Comparison of ENCODE assay signal across 19 cellular contexts in the genomic region with DNA sequence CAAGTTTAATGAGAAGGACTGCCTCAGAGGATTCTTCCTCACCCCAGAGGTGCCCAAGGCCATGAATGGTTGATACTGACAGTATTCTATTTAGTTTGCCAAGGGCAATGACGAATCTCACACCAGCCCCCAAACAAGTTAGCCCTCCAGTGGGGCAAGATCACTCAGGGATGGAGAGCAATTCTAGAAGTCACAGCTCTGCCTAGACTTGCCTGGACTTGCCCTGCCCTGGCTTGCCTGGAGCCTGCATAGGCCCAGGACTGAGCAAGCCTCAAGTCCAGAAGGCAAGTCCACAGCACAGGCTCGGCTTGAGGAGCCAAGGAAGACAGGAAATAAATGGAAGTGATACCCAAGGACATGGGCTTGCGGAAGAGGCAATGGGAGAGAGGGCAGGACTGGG. TPM values are rescaled to one million over a fixed set of nuclear protein-coding genes. Genes with fewer than 3 reads are reported as not detected.
A peak's percentile ranks its signal among the peaks of the same experiment; 100 is the strongest.
DNase-seq lines count a peak whose midpoint lies in the region; TF ChIP-seq lines count a peak whose summit lies in the region.
"Had no signal": no experiment of that assay in that cellular context is flagged by ENCODE, and none has a peak within 500 bp of the region (broad histone marks: within the 10 kb centered on the region; RNA-seq: fewer than 3 reads in every experiment).

No MANE protein-coding gene starts in this region.

- H3K27me3 Mint-ChIP-seq in Calu3 (ENCODE audit: unreplicated experiment) = peaks cover 45% of the 10 kb centered on the region

- no peak overlapping the region for H3K27ac Mint-ChIP-seq in Calu3 (ENCODE audit: unreplicated experiment)

- no peak for TF ChIP-seq CTCF in Calu3 (IDR thresholded peaks at IDR 0.05; ENCODE audit: unreplicated experiment)

- no peak overlapping the region for H3K4me3 Mint-ChIP-seq in Calu3 (ENCODE audit: low read depth, unreplicated experiment)

- CTCF ChIA-PET in Calu3 (lab: Charles Lee) = interaction anchor here (0.6 kb wide), 1 partner anchor 12 kb away, joined by 3 read pairs; no protein-coding TSS in a partner anchor

- H3K4me1 Mint-ChIP-seq in Calu3 (ENCODE audit: low read depth, unreplicated experiment) = no peaks in the 10 kb centered on the region

- H3K36me3 Mint-ChIP-seq in Calu3 (ENCODE audit: insufficient read depth, unreplicated experiment) = no peaks in the 10 kb centered on the region

- DNase-seq in NCI-H1105 treated with DMSO at 0.1 percent for 48 hours (lab: John Stamatoyannopoulos, UW) = peak; percentile 62
- no peak for DNase-seq in NCI-H1105 (lab: John Stamatoyannopoulos, UW)
- DNase-seq in DMS153 treated with DMSO at 0.1 percent for 48 hours (lab: John Stamatoyannopoulos, UW; ENCODE audit: unreplicated experiment) = peak; percentile 27
- peak; percentile 79 for DNase-seq in NCI-H69 (lab: John Stamatoyannopoulos, UW)
- peak; percentile 12 for DNase-seq in glomerular visceral epithelial cell (ENCODE audit: extremely low spot score)
- no peak for DNase-seq in NCI-H2081 (lab: John Stamatoyannopoulos, UW)
- no peak for DNase-seq in activated T-cell treated with anti-CD3 and anti-CD28 coated beads for 4 hours
- no peak for DNase-seq in Calu3
- DNase-seq: activated T-cell treated with anti-CD3 and anti-CD28 coated beads, Interleukin-2, amount 50 U/mL, for 1 hour; C1 segment of cervical spinal cord; left ventricle myocardium inferior; NCI-H2081 treated with DMSO at 0.1 percent for 48 hours; retina; stimulated activated CD4-positive, alpha-beta T cell treated with anti-CD3 and anti-CD28 coated beads, Interleukin-12 subunit alpha, Interleukin-12 subunit beta, amount 100 ng/mL, for 4 hours had no signal

- intact Hi-C loops in Calu3 (cut with micrococcal nuclease; ENCODE audit: unreplicated experiment) = no loop called here

- H3K9me3 Mint-ChIP-seq in Calu3 (ENCODE audit: low read depth, unreplicated experiment) = no peaks in the 10 kb centered on the region

- no TSS peak for BruUV-seq in Calu3 (replicated peaks; lab: Mats Ljungman, UMichigan)

RNA-seq across cellular contexts. Expression of a gene that starts 39.5 kb away (rescaled TPM):
- total RNA-seq in Calu3 (2022) = 1.2 and 1.7 TPM in 2 replicates

RNA-seq across cellular contexts. Expression of a gene that starts 40.7 kb away (rescaled TPM):
- total RNA-seq in Calu3 (2022) = not detected in 2 replicates
- total RNA-seq: activated naive CD4-positive, alpha-beta T cell treated with anti-CD3 and anti-CD28 coated beads, Interleukin-2, amount 50 U/mL, for 72 hours; Daoy; dermis microvascular lymphatic vessel endothelial cell; epithelial cell of proximal tubule; glomerular endothelial cell had no signal

RNA-seq across cellular contexts. Expression of a gene that starts 54.6 kb away (rescaled TPM):
- 7.0 and 10.0 TPM in 2 replicates for total RNA-seq in Calu3 (2022)

Comparison
In these comparisons a context has a peak if more than half of its experiments do, and no peak if none do; other contexts are left out.
1. DNase-seq: peak in NCI-H1105 treated with DMSO at 0.1 percent for 48 hours (single experiment), DMS153 treated with DMSO at 0.1 percent for 48 hours (single experiment), NCI-H69 (single experiment) and glomerular visceral epithelial cell (single experiment); none in NCI-H1105 (single experiment), NCI-H2081 (0 of 2), activated T-cell treated with anti-CD3 and anti-CD28 coated beads for 4 hours (single experiment) and Calu3 (single experiment).